9 cellular contexts compared by ENCODE assay signal in genomic region chr18:31041346-31042067, GRCh38. TPM values are rescaled to one million over a fixed set of nuclear protein-coding genes. Genes with fewer than 3 reads are reported as not detected.
DNase-seq lines count a peak whose midpoint lies in the region; ATAC-seq, FAIRE-seq and TF ChIP-seq lines count a peak whose summit lies in the region.
"Had no signal": no experiment of that assay in that cellular context is flagged by ENCODE, and none has a peak within 500 bp of the region (broad histone marks: within the 10 kb centered on the region; RNA-seq: fewer than 3 reads in every experiment).

No MANE protein-coding gene starts in this region.

- FAIRE-seq in pancreas (lab: Jason Lieb, UNC): no peak

- ATAC-seq in pancreas (peak in 3 of 4 donors; percentile 24 to 54 (median 32)), GM21528 (IDR thresholded peaks at IDR 0.05; ENCODE audit: low FRiP score, unreplicated experiment) (no peak), HG03565 (IDR thresholded peaks at IDR 0.05; ENCODE audit: unreplicated experiment) (no peak)

- intact Hi-C loops in pancreas (cut with DNase I): no loop called here

- H3K27me3 ChIP-seq in cardiac muscle cell (peaks cover 77% of the 10 kb centered on the region), pancreas (peaks cover 7 to 70% (median 23%) of the 10 kb centered on the region in 4 donors)

- no peak for TF ChIP-seq CTCF in GM10266 (IDR thresholded peaks at IDR 0.05; ENCODE audit: control insufficient read depth, insufficient read depth, low read depth, missing control alignments)
- no peak for TF ChIP-seq CTCF in VCaP (conservative IDR thresholded peaks at IDR 0.05)
- TF ChIP-seq CTCF in cardiac muscle cell (IDR thresholded peaks at IDR 0.05; ENCODE audit: low read depth, low read length): no peak
- no peak for TF ChIP-seq CTCF in pancreas (IDR thresholded peaks at IDR 0.05)

- WGBS in pancreas, 2 donors: 7% methylated on average over 51 of the region's 51 CpGs

- H3K4me1 ChIP-seq in cardiac muscle cell (ENCODE audit: low read depth) (no peaks in the 10 kb centered on the region), pancreas (peaks cover 0 to 6% (median 3%) of the 10 kb centered on the region in 3 donors)

- DNase-seq in GM10266 (ENCODE audit: extremely low spot score): peak; percentile 52
- DNase-seq in cardiac muscle cell (ENCODE audit: low read depth in 1 of 2, low spot score in 1 of 2): peak; percentile 34 to 40
- DNase-seq in pancreas: peak in 2 of 6 donors; percentile 56 to 65
- no peak for DNase-seq in NCI-H510A treated with DMSO at 0.1 percent for 48 hours (lab: John Stamatoyannopoulos, UW)
- no peak for DNase-seq in DMS79 treated with DMSO at 0.1 percent for 48 hours (lab: John Stamatoyannopoulos, UW)
- DNase-seq: NCI-H1694 treated with DMSO at 0.1 percent for 48 hours had no signal

- peak overlapping the region; percentile 96 for H3K27ac ChIP-seq in VCaP
- no peak overlapping the region for H3K27ac ChIP-seq in cardiac muscle cell
- no peak overlapping the region for H3K27ac ChIP-seq in pancreas

- H3K4me3 ChIP-seq in cardiac muscle cell: peak overlapping the region; percentile 34
- H3K4me3 ChIP-seq in pancreas: peak overlapping the region in 1 of 4 donors; percentile 44

- H3K36me3 ChIP-seq in cardiac muscle cell (no peaks in the 10 kb centered on the region), pancreas (no peaks in the 10 kb centered on the region)

- H3K9me3 ChIP-seq in cardiac muscle cell (ENCODE audit: low read depth) (no peaks in the 10 kb centered on the region), pancreas (no peaks in the 10 kb centered on the region)

RNA-seq across cellular contexts. Expression of gene DSC3, which starts 1.0 kb away (rescaled TPM):
- 1.2 and 3.3 TPM in 2 replicates for total RNA-seq in cardiac muscle cell
- polyA plus RNA-seq in cardiac muscle cell: 0.81 and 1.5 TPM in 2 replicates
- total RNA-seq in pancreas: under 1 TPM in 5 of 6 donors, not detected in 1; 0.04 to 0.12 (median 0.09) TPM
- under 1 TPM; 0.04 to 0.05 TPM for polyA plus RNA-seq in pancreas

Comparison
In these comparisons a context has a peak if more than half of its experiments do, and no peak if none do; other contexts are left out.
1. DNase-seq: peak in GM10266 (single experiment) and cardiac muscle cell (2 of 2); none in NCI-H510A treated with DMSO at 0.1 percent for 48 hours (single experiment) and DMS79 treated with DMSO at 0.1 percent for 48 hours (single experiment).
2. ATAC-seq: peak in pancreas (3 of 4); none in GM21528 (single experiment) and HG03565 (single experiment).